8 cellular contexts compared by ENCODE assay signal in genomic region chr3:141401584-141402475, GRCh38. TPM values are rescaled to one million over a fixed set of nuclear protein-coding genes. Genes with fewer than 3 reads are reported as not detected.
A peak's percentile ranks its signal among the peaks of the same experiment; 100 is the strongest.
DNase-seq lines count a peak whose midpoint lies in the region; ATAC-seq and TF ChIP-seq lines count a peak whose summit lies in the region.

No MANE protein-coding gene starts in this region.

- intact Hi-C loops in activated CD4-positive, alpha-beta T cell treated with anti-CD3 and anti-CD28 coated beads, Interleukin-2, amount 10 ng/mL, durations not matched to agents 24 days and 14 days (cut with micrococcal nuclease): loop anchor here (5.0 kb wide), 1 partner anchor 40 kb away; no protein-coding TSS in a partner anchor

- H3K4me1 ChIP-seq in effector memory CD4-positive, alpha-beta T cell (ENCODE audit: control insufficient read depth, insufficient read depth, low read length, poor library complexity, severe bottlenecking): peaks cover 16% of the 10 kb centered on the region
- H3K4me1 ChIP-seq in suprapubic skin: peaks cover 65% of the 10 kb centered on the region

- H3K27ac ChIP-seq in effector memory CD4-positive, alpha-beta T cell (ENCODE audit: insufficient read depth, low read length, poor library complexity, severe bottlenecking): peak overlapping the region; percentile 77
- H3K27ac ChIP-seq in suprapubic skin: peak overlapping the region; percentile 99

- H3K36me3 ChIP-seq in effector memory CD4-positive, alpha-beta T cell (ENCODE audit: control insufficient read depth, insufficient read depth, low read length): peaks cover 16% of the 10 kb centered on the region
- H3K36me3 ChIP-seq in suprapubic skin: peaks cover 20% of the 10 kb centered on the region

- TF ChIP-seq POLR2A in suprapubic skin (IDR thresholded peaks at IDR 0.05): peak; percentile 47 to 69

- H3K9me3 ChIP-seq in effector memory CD4-positive, alpha-beta T cell (ENCODE audit: control insufficient read depth, low read length): no peaks in the 10 kb centered on the region
- no peaks in the 10 kb centered on the region for H3K9me3 ChIP-seq in suprapubic skin

- H3K4me3 Mint-ChIP-seq in activated CD4-positive, alpha-beta T cell treated with anti-CD3 and anti-CD28 coated beads, Interleukin-2, amount 10 ng/mL, durations not matched to agents 24 days and 14 days: peak overlapping the region; percentile 70

- peak overlapping the region; percentile 87 for H3K4me3 ChIP-seq in effector memory CD4-positive, alpha-beta T cell (ENCODE audit: insufficient read depth, low read depth, low read length, poor library complexity, severe bottlenecking)
- H3K4me3 ChIP-seq in suprapubic skin: peak overlapping the region; percentile 81

- peaks cover 6% of the 10 kb centered on the region for H3K9me3 Mint-ChIP-seq in activated CD4-positive, alpha-beta T cell treated with anti-CD3 and anti-CD28 coated beads, Interleukin-2, amount 10 ng/mL, durations not matched to agents 24 days and 14 days

- H3K27me3 Mint-ChIP-seq in activated CD4-positive, alpha-beta T cell treated with anti-CD3 and anti-CD28 coated beads, Interleukin-2, amount 10 ng/mL, durations not matched to agents 24 days and 14 days: no peaks in the 10 kb centered on the region

- peak; percentile 34 for ATAC-seq in GM21360 (IDR thresholded peaks at IDR 0.05; ENCODE audit: unreplicated experiment)

- peaks cover 13% of the 10 kb centered on the region for H3K4me1 Mint-ChIP-seq in activated CD4-positive, alpha-beta T cell treated with anti-CD3 and anti-CD28 coated beads, Interleukin-2, amount 10 ng/mL, durations not matched to agents 24 days and 14 days

- H3K36me3 Mint-ChIP-seq in activated CD4-positive, alpha-beta T cell treated with anti-CD3 and anti-CD28 coated beads, Interleukin-2, amount 10 ng/mL, durations not matched to agents 24 days and 14 days (ENCODE audit: low read depth): peaks cover 20% of the 10 kb centered on the region

- peak overlapping the region; percentile 59 for H3K27ac Mint-ChIP-seq in activated CD4-positive, alpha-beta T cell treated with anti-CD3 and anti-CD28 coated beads, Interleukin-2, amount 10 ng/mL, durations not matched to agents 24 days and 14 days

- DNase-seq in EH (ENCODE audit: low read depth): peak; percentile 61
- peak; percentile 40 for DNase-seq in HT-29 (ENCODE audit: low spot score)
- DNase-seq in activated CD4-positive, alpha-beta T cell treated with anti-CD3 and anti-CD28 coated beads, Interleukin-2, amount 10 ng/mL, durations not matched to agents 24 days and 14 days: peak; percentile 89
- DNase-seq in effector memory CD4-positive, alpha-beta T cell: peak in 2 of 3 donors; percentile 7 to 51
- DNase-seq in midbrain (lab: John Stamatoyannopoulos, UW): peak; percentile 57
- no peak for DNase-seq in suprapubic skin (ENCODE audit: low spot score in 2 of 2)
- no peak for DNase-seq in NK-92 treated with Interleukin-12 subunit alpha and Interleukin-12 subunit beta, amount 100 ng/mL, for 24 hours (lab: John Stamatoyannopoulos, UW)

- H3K27me3 ChIP-seq in effector memory CD4-positive, alpha-beta T cell (replicated peaks; ENCODE audit: control insufficient read depth, insufficient read depth, low read length, poor library complexity, severe bottlenecking): no peaks in the 10 kb centered on the region
- no peaks in the 10 kb centered on the region for H3K27me3 ChIP-seq in suprapubic skin

- no peak for TF ChIP-seq CTCF in suprapubic skin (IDR thresholded peaks at IDR 0.05)

- no peak for TF ChIP-seq EP300 in suprapubic skin (IDR thresholded peaks at IDR 0.05)

- 18% methylated on average over 11 of the region's 59 CpGs for WGBS in suprapubic skin

RNA-seq across cellular contexts. Expression of gene ZBTB38, which starts 33.5 kb away (rescaled TPM):
- 22.9 and 23.1 TPM in 2 replicates for total RNA-seq in HT-29 (2014; rRNA removed; shearing (Covaris generic))
- total RNA-seq in activated CD4-positive, alpha-beta T cell treated with anti-CD3 and anti-CD28 coated beads, Interleukin-2, amount 10 ng/mL, durations not matched to agents 24 days and 14 days: 14.5 and 17.8 TPM in 2 replicates
- 100 to 1,000 TPM in 1 of 4 donors, 10 to 100 TPM in 3; 65.8 to 101 (median 85.9) TPM for total RNA-seq in suprapubic skin

Comparison
In these comparisons a context has a peak if more than half of its experiments do, and no peak if none do; other contexts are left out.
1. DNase-seq: peak in EH (single experiment), HT-29 (single experiment), activated CD4-positive, alpha-beta T cell treated with anti-CD3 and anti-CD28 coated beads, Interleukin-2, amount 10 ng/mL, durations not matched to agents 24 days and 14 days (single experiment), effector memory CD4-positive, alpha-beta T cell (2 of 3) and midbrain (single experiment); none in suprapubic skin (0 of 2) and NK-92 treated with Interleukin-12 subunit alpha and Interleukin-12 subunit beta, amount 100 ng/mL, for 24 hours (single experiment).